Comparison of ENCODE assay signal across 10 cellular contexts in the genomic region with DNA sequence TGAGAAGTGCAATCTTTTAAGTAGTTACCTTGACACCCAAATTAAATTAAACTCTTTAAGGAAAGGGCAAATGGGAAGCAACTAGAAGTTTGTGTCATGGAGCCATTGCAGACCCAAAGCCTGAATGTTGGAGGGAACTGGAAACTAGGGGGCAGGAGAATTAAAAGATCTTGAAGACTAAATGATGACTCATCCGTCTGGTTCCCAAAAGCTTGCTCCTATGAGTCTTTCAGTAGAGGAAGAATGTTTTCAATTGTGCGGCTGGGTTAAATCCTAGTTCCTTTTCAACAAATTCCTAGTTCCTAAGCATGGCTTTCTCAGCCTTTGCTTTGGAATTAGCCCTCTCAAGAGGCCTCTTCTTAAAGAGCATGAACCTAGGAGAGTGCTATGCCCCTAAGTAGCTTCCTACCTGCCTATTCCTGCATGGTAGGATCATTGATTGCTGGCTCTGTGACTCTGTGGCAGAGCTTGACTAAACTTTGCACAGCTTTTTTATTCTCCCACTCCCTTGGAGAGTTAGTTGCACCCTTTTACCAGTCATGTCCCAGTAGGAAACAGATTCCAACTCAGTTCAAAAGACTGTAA. TPM values are rescaled to one million over a fixed set of nuclear protein-coding genes. Genes with fewer than 3 reads are reported as not detected.
DNase-seq lines count a peak whose midpoint lies in the region; ATAC-seq and TF ChIP-seq lines count a peak whose summit lies in the region.
"Had no signal": no experiment of that assay in that cellular context is flagged by ENCODE, and none has a peak within 500 bp of the region (broad histone marks: within the 10 kb centered on the region; RNA-seq: fewer than 3 reads in every experiment).

No MANE protein-coding gene starts in this region.

- H3K4me3 ChIP-seq in AG09309 (ENCODE audit: control insufficient read depth, low read depth, low read length) (no peak overlapping the region), brain microvascular endothelial cell (ENCODE audit: low read depth, low read length) (no peak overlapping the region)

- TF ChIP-seq CTCF in AG09309 (IDR thresholded peaks at IDR 0.05; ENCODE audit: control insufficient read depth, insufficient read depth, low read depth, low read length, missing control alignments) (peak; percentile 44), brain microvascular endothelial cell (IDR thresholded peaks at IDR 0.05; ENCODE audit: low read depth, low read length, missing control alignments) (peak; percentile 48)

- H3K27ac ChIP-seq in brain microvascular endothelial cell: no peak overlapping the region

- H3K27me3 ChIP-seq in brain microvascular endothelial cell (replicated peaks): no peaks in the 10 kb centered on the region

- in situ Hi-C loops in brain microvascular endothelial cell (cut with HindIII; ENCODE audit: low pct_ligation_motif_present, low sequenced_read_pairs): loop anchor here (25.0 kb wide), 1 partner anchor 468 kb away; no protein-coding TSS in a partner anchor

- no peaks in the 10 kb centered on the region for H3K36me3 ChIP-seq in brain microvascular endothelial cell (replicated peaks)

- no peak for ATAC-seq in HG03135 (IDR thresholded peaks at IDR 0.05; ENCODE audit: unreplicated experiment)

- no peak for DNase-seq in AG09309 (ENCODE audit: low read depth)
- peak; percentile 92 for DNase-seq in LHCN-M2 (ENCODE audit: low read depth)
- DNase-seq in brain microvascular endothelial cell: peak; percentile 59
- peak; percentile 48 for DNase-seq in medulla oblongata (ENCODE audit: extremely low spot score)
- DNase-seq in 8988T: no peak
- no peak for DNase-seq in DMS153 treated with DMSO at 0.1 percent for 48 hours (lab: John Stamatoyannopoulos, UW; ENCODE audit: unreplicated experiment)
- no peak for DNase-seq in cortex of kidney (lab: John Stamatoyannopoulos, UW)
- DNase-seq: DMS53 had no signal

RNA-seq across cellular contexts. Expression of a gene that starts 17.7 kb away (rescaled TPM):
- 0.38 and 0.40 TPM in 2 replicates for total RNA-seq in LHCN-M2 (2014; rRNA removed)
- polyA plus RNA-seq in LHCN-M2 (2012): 5.1 TPM
- total RNA-seq: epithelial cell of proximal tubule had no signal

Comparison
In these comparisons a context has a peak if more than half of its experiments do, and no peak if none do; other contexts are left out.
1. DNase-seq: peak in LHCN-M2 (single experiment), brain microvascular endothelial cell (single experiment) and medulla oblongata (single experiment); none in AG09309 (single experiment), 8988T (single experiment), DMS153 treated with DMSO at 0.1 percent for 48 hours (single experiment) and cortex of kidney (single experiment).